Comparison of ENCODE assay signal across 24 cellular contexts in genomic region chr6:170226647-170227046, GRCh38.
DNase-seq lines count a peak whose midpoint lies in the region; ATAC-seq and TF ChIP-seq lines count a peak whose summit lies in the region.
"Had no signal": no experiment of that assay in that cellular context is flagged by ENCODE, and none has a peak within 500 bp of the region (broad histone marks: within the 10 kb centered on the region; RNA-seq: fewer than 3 reads in every experiment).

No MANE protein-coding gene starts in this region.

- H3K4me2 ChIP-seq in mammary epithelial cell (ENCODE audit: insufficient read depth, low read depth, low read length) (peak overlapping the region; percentile 34), trophoblast cell (ENCODE audit: low read length) (no peak overlapping the region)

- H3K27ac ChIP-seq in mammary epithelial cell (ENCODE audit: insufficient read depth, low read depth, low read length) (peak overlapping the region; percentile 39), trophoblast cell (ENCODE audit: low read depth, low read length) (no peak overlapping the region)
- H3K27ac ChIP-seq: GM23248, HL-60, Peyer's patch had no signal

- peak; percentile 3 for DNase-seq in activated naive CD4-positive, alpha-beta T cell treated with anti-CD3 and anti-CD28 coated beads, Interleukin-2, amount 10 ng/mL, durations not matched to agents 7 days and 5 days
- no peak for DNase-seq in activated naive CD4-positive, alpha-beta T cell treated with anti-CD3 and anti-CD28 coated beads, Interleukin-2, amount 50 U/mL, for 72 hours (ENCODE audit: low spot score in 2 of 2)
- DNase-seq in mammary epithelial cell, result no peak
- DNase-seq in trophoblast cell, result no peak
- DNase-seq in stimulated activated effector memory CD8-positive, alpha-beta T cell treated with anti-CD3 and anti-CD28 coated beads, Interleukin-12 subunit alpha, Interleukin-12 subunit beta, amount 100 ng/mL, for 72 hours (ENCODE audit: low spot score in 2 of 2), result no peak
- no peak for DNase-seq in NCI-H1694 treated with DMSO at 0.1 percent for 48 hours (lab: John Stamatoyannopoulos, UW)
- DNase-seq in A172 (ENCODE audit: low spot score), result no peak
- DNase-seq: 8988T; Calu3; CD4-positive, alpha-beta T cell; GF-D8; GM23248; IMR-90; NCI-H1417 treated with DMSO at 0.1 percent for 48 hours; NCI-H2081; NCI-H446 treated with DMSO at 0.1 percent for 48 hours; NCI-H69; NK-92 treated with Interleukin-12 subunit alpha and Interleukin-12 subunit beta, amount 100 ng/mL, for 24 hours; SHP77 had no signal

- H3K18ac ChIP-seq in trophoblast cell (ENCODE audit: low read length), result no peak overlapping the region

- no peaks in the 10 kb centered on the region for H3K36me3 Mint-ChIP-seq in activated naive CD4-positive, alpha-beta T cell treated with anti-CD3 and anti-CD28 coated beads, Interleukin-2, amount 10 ng/mL, durations not matched to agents 7 days and 5 days
- H3K36me3 Mint-ChIP-seq in activated naive CD4-positive, alpha-beta T cell treated with anti-CD3 and anti-CD28 coated beads, Interleukin-2, amount 50 U/mL, for 72 hours, result no peaks in the 10 kb centered on the region
- H3K36me3 Mint-ChIP-seq in stimulated activated effector memory CD8-positive, alpha-beta T cell treated with anti-CD3 and anti-CD28 coated beads, Interleukin-12 subunit alpha, Interleukin-12 subunit beta, amount 100 ng/mL, for 72 hours, result no peaks in the 10 kb centered on the region

- no peak overlapping the region for H4K12ac ChIP-seq in trophoblast cell (ENCODE audit: low read depth, low read length)

- TF ChIP-seq CTCF in mammary epithelial cell (conservative IDR thresholded peaks at IDR 0.05 in 1 of 2, IDR thresholded peaks at IDR 0.05 in 1 of 2; ENCODE audit: extremely low read depth in 1 of 2, insufficient read depth in 1 of 2, low read depth in 1 of 2, low read length in 2 of 2), result no peak

- H4K20me1 ChIP-seq in mammary epithelial cell (ENCODE audit: insufficient read depth, low read length), result no peaks in the 10 kb centered on the region

- H2AK5ac ChIP-seq in trophoblast cell (ENCODE audit: low read length), result no peak overlapping the region

- no peak overlapping the region for H3K23ac ChIP-seq in trophoblast cell (ENCODE audit: low read length)

- peaks cover 11% of the 10 kb centered on the region for H3K27me3 Mint-ChIP-seq in activated naive CD4-positive, alpha-beta T cell treated with anti-CD3 and anti-CD28 coated beads, Interleukin-2, amount 10 ng/mL, durations not matched to agents 7 days and 5 days
- H3K27me3 Mint-ChIP-seq: B cell; CD4-positive, alpha-beta T cell had no signal

- peaks cover 15% of the 10 kb centered on the region for H3K4me1 Mint-ChIP-seq in activated naive CD4-positive, alpha-beta T cell treated with anti-CD3 and anti-CD28 coated beads, Interleukin-2, amount 10 ng/mL, durations not matched to agents 7 days and 5 days
- H3K4me1 Mint-ChIP-seq in stimulated activated effector memory CD8-positive, alpha-beta T cell treated with anti-CD3 and anti-CD28 coated beads, Interleukin-12 subunit alpha, Interleukin-12 subunit beta, amount 100 ng/mL, for 72 hours, result peaks cover 9% of the 10 kb centered on the region

- no peak overlapping the region for H3K4ac ChIP-seq in trophoblast cell (ENCODE audit: low read depth, low read length)

- no peaks in the 10 kb centered on the region for H3K9me3 Mint-ChIP-seq in activated naive CD4-positive, alpha-beta T cell treated with anti-CD3 and anti-CD28 coated beads, Interleukin-2, amount 10 ng/mL, durations not matched to agents 7 days and 5 days
- no peaks in the 10 kb centered on the region for H3K9me3 Mint-ChIP-seq in activated naive CD4-positive, alpha-beta T cell treated with anti-CD3 and anti-CD28 coated beads, Interleukin-2, amount 50 U/mL, for 72 hours
- H3K9me3 Mint-ChIP-seq in stimulated activated effector memory CD8-positive, alpha-beta T cell treated with anti-CD3 and anti-CD28 coated beads, Interleukin-12 subunit alpha, Interleukin-12 subunit beta, amount 100 ng/mL, for 72 hours, result no peaks in the 10 kb centered on the region
- H3K9me3 Mint-ChIP-seq: CD4-positive, alpha-beta T cell had no signal

- H2AFZ ChIP-seq in mammary epithelial cell (ENCODE audit: low read depth, low read length) (no peak overlapping the region), trophoblast cell (ENCODE audit: insufficient read depth, low read length, poor library complexity) (no peak overlapping the region)
- H2AFZ ChIP-seq: GM23248 had no signal

- no peak overlapping the region for H3K4me3 ChIP-seq in mammary epithelial cell (replicated peaks in 1 of 3; ENCODE audit: insufficient read depth in 1 of 3, low read depth in 2 of 3, low read length in 3 of 3)
- H3K4me3 ChIP-seq in trophoblast cell (ENCODE audit: low read depth, low read length), result no peak overlapping the region
- H3K4me3 ChIP-seq: GM23248, HAP-1, Peyer's patch had no signal

- peak overlapping the region; percentile 26 for H2BK12ac ChIP-seq in trophoblast cell (ENCODE audit: low read length)

- H4K8ac ChIP-seq in trophoblast cell (ENCODE audit: low read depth, low read length), result no peak overlapping the region

- H4K91ac ChIP-seq in trophoblast cell (ENCODE audit: low read depth, low read length), result peak overlapping the region; percentile 39

- 73% methylated on average over 8 of the region's 9 CpGs for WGBS in mammary epithelial cell (ENCODE audit: low coverage, missing lambda C conversion rate)
- no CpG with 5 or more reads among the region's 9 CpGs for WGBS in trophoblast cell (ENCODE audit: extremely low coverage, insufficient coverage, insufficient read length)

- CTCF ChIA-PET in activated naive CD4-positive, alpha-beta T cell treated with anti-CD3 and anti-CD28 coated beads, Interleukin-2, amount 10 ng/mL, durations not matched to agents 7 days and 5 days (lab: Charles Lee), result no interaction called here
- CTCF ChIA-PET in mammary epithelial cell (lab: Charles Lee; ENCODE audit: low non-redundant PET), result interaction anchor here (1.3 kb wide), 1 partner anchor 395 kb away, joined by 3 read pairs; no protein-coding TSS in a partner anchor

- H3K4me3 Mint-ChIP-seq in activated naive CD4-positive, alpha-beta T cell treated with anti-CD3 and anti-CD28 coated beads, Interleukin-2, amount 10 ng/mL, durations not matched to agents 7 days and 5 days, result no peak overlapping the region
- H3K4me3 Mint-ChIP-seq in stimulated activated effector memory CD8-positive, alpha-beta T cell treated with anti-CD3 and anti-CD28 coated beads, Interleukin-12 subunit alpha, Interleukin-12 subunit beta, amount 100 ng/mL, for 72 hours, result no peak overlapping the region
- H3K4me3 Mint-ChIP-seq: B cell; CD4-positive, alpha-beta T cell had no signal

- H3K14ac ChIP-seq in trophoblast cell (ENCODE audit: low read length), result peak overlapping the region; percentile 22

- H3K27me3 ChIP-seq in mammary epithelial cell (ENCODE audit: insufficient read depth, low read length) (no peaks in the 10 kb centered on the region), trophoblast cell (ENCODE audit: insufficient read depth, low read length) (no peaks in the 10 kb centered on the region)
- H3K27me3 ChIP-seq: Peyer's patch had no signal

- no peaks in the 10 kb centered on the region for H3K9me3 ChIP-seq in mammary epithelial cell (replicated peaks; ENCODE audit: insufficient read depth, low read length)
- peaks cover 4% of the 10 kb centered on the region for H3K9me3 ChIP-seq in trophoblast cell (ENCODE audit: insufficient read depth, low read depth, low read length)
- H3K9me3 ChIP-seq: HAP-1, Peyer's patch had no signal

- dilution Hi-C loops in mammary epithelial cell (cut with HindIII; ENCODE audit: low sequenced_read_pairs), result no loop called here

- BruUV-seq in mammary epithelial cell (replicated peaks; lab: Mats Ljungman, UMichigan), result no TSS peak

- in situ Hi-C loops in mammary epithelial cell (cut with MboI; ENCODE audit: low sequenced_read_pairs in 2 of 2), result no loop called here

- H3K79me2 ChIP-seq in mammary epithelial cell (ENCODE audit: insufficient read depth, low read length) (no peaks in the 10 kb centered on the region), trophoblast cell (ENCODE audit: control insufficient read depth, insufficient read depth, low read length, poor library complexity) (peaks cover 2% of the 10 kb centered on the region)

- H3K4me1 ChIP-seq in mammary epithelial cell (ENCODE audit: insufficient read depth, low read length) (peaks cover 63% of the 10 kb centered on the region), trophoblast cell (ENCODE audit: control insufficient read depth in 1 of 2, insufficient read depth in 2 of 2, low read length in 2 of 2) (peaks cover 24 to 33% of the 10 kb centered on the region in 2 experiments)
- H3K4me1 ChIP-seq: HAP-1, Peyer's patch had no signal

- peaks cover 35% of the 10 kb centered on the region for H3K79me1 ChIP-seq in trophoblast cell (ENCODE audit: low read length)

- intact Hi-C loops in mammary epithelial cell (cut with micrococcal nuclease), result loop anchor here (1.0 to 10.0 kb wide), 8 partner anchors 47 to 522 kb away; partner anchors contain the start of genes C6orf120, DLL1 and WDR27

- H3K36me3 ChIP-seq in mammary epithelial cell (ENCODE audit: insufficient read depth, low read length) (no peaks in the 10 kb centered on the region), trophoblast cell (ENCODE audit: control insufficient read depth in 1 of 2, insufficient read depth in 2 of 2, low read length in 2 of 2) (no peaks in the 10 kb centered on the region)
- H3K36me3 ChIP-seq: HAP-1, Peyer's patch had no signal

- no peak overlapping the region for H2BK120ac ChIP-seq in trophoblast cell (ENCODE audit: insufficient read depth, low read length, poor library complexity)

- ATAC-seq in activated naive CD4-positive, alpha-beta T cell treated with anti-CD3 and anti-CD28 coated beads, Interleukin-2, amount 50 U/mL, for 72 hours, result no peak
- ATAC-seq in stimulated activated effector memory CD8-positive, alpha-beta T cell treated with anti-CD3 and anti-CD28 coated beads, Interleukin-12 subunit alpha, Interleukin-12 subunit beta, amount 100 ng/mL, for 72 hours, result no peak
- ATAC-seq in HG03460 (IDR thresholded peaks at IDR 0.05; ENCODE audit: unreplicated experiment), result no peak

- H3K9ac ChIP-seq in mammary epithelial cell (ENCODE audit: insufficient read depth, low read length) (no peak overlapping the region), trophoblast cell (ENCODE audit: low read length) (no peak overlapping the region)
- H3K9ac ChIP-seq: GM23248 had no signal

- no peak overlapping the region for H2BK5ac ChIP-seq in trophoblast cell (ENCODE audit: low read depth, low read length, poor library complexity)

- no peak overlapping the region for H3K27ac Mint-ChIP-seq in activated naive CD4-positive, alpha-beta T cell treated with anti-CD3 and anti-CD28 coated beads, Interleukin-2, amount 10 ng/mL, durations not matched to agents 7 days and 5 days
- H3K27ac Mint-ChIP-seq in activated naive CD4-positive, alpha-beta T cell treated with anti-CD3 and anti-CD28 coated beads, Interleukin-2, amount 50 U/mL, for 72 hours, result peak overlapping the region in 1 of 2 donors; percentile 2
- peak overlapping the region; percentile 61 for H3K27ac Mint-ChIP-seq in stimulated activated effector memory CD8-positive, alpha-beta T cell treated with anti-CD3 and anti-CD28 coated beads, Interleukin-12 subunit alpha, Interleukin-12 subunit beta, amount 100 ng/mL, for 72 hours
- H3K27ac Mint-ChIP-seq: B cell; CD4-positive, alpha-beta T cell had no signal
